In genomic region chr1:92484472-92485373, GRCh38 we compare ENCODE assay signal across 9 cellular contexts. TPM values are rescaled to one million over a fixed set of nuclear protein-coding genes. Genes with fewer than 3 reads are reported as not detected.
DNase-seq lines count a peak whose midpoint lies in the region; ATAC-seq, FAIRE-seq and TF ChIP-seq lines count a peak whose summit lies in the region.
"Had no signal": no experiment of that assay in that cellular context is flagged by ENCODE, and none has a peak within 500 bp of the region (broad histone marks: within the 10 kb centered on the region; RNA-seq: fewer than 3 reads in every experiment).

No MANE protein-coding gene starts in this region.

- POLR2A ChIA-PET in HEK293T (lab: Yijun Ruan, JAX), result interaction anchor here (1.0 to 1.5 kb wide), 5 partner anchors 11 to 252 kb away, joined by 3 to 9 read pairs (median 3); no protein-coding TSS in a partner anchor
- POLR2A ChIA-PET in naive thymus-derived CD4-positive, alpha-beta T cell (lab: Charles Lee), result interaction anchor here (0.8 to 6.9 kb wide), 21 partner anchors 9 to 599 kb away, joined by 3 to 89 read pairs (median 4); partner anchors contain the start of gene TGFBR3

- H3K4me1 ChIP-seq in duodenal mucosa (ENCODE audit: control insufficient read depth in 1 of 2, insufficient read depth in 2 of 2, low read length in 2 of 2), result peaks cover 30 to 54% of the 10 kb centered on the region in 2 donors
- H3K4me1 ChIP-seq in naive thymus-derived CD4-positive, alpha-beta T cell (ENCODE audit: control insufficient read depth in 2 of 2, insufficient read depth in 2 of 2, low read length in 2 of 2), result peaks cover 11 to 15% of the 10 kb centered on the region in 2 donors
- peaks cover 2 to 66% (median 59%) of the 10 kb centered on the region in 5 donors for H3K4me1 ChIP-seq in subcutaneous abdominal adipose tissue (ENCODE audit: control insufficient read depth in 5 of 5, insufficient read depth in 5 of 5, low read length in 5 of 5)

- CTCF ChIA-PET in HEK293T (lab: Yijun Ruan, JAX), result interaction anchor here (0.7 to 1.4 kb wide), 6 partner anchors 9 to 657 kb away, joined by 3 to 5 read pairs (median 3); partner anchors contain the start of genes GLMN and RPAP2
- CTCF ChIA-PET in naive thymus-derived CD4-positive, alpha-beta T cell (lab: Charles Lee), result interaction anchor here (0.6 to 5.0 kb wide), 15 partner anchors 8 to 318 kb away, joined by 3 to 26 read pairs (median 5); no protein-coding TSS in a partner anchor

- H3K27me3 ChIP-seq in duodenal mucosa (ENCODE audit: control insufficient read depth in 1 of 2, insufficient read depth in 2 of 2, low read length in 2 of 2), result peaks cover 46 to 77% of the 10 kb centered on the region in 2 donors
- H3K27me3 ChIP-seq in naive thymus-derived CD4-positive, alpha-beta T cell (ENCODE audit: control insufficient read depth in 2 of 2, insufficient read depth in 2 of 2, low read length in 2 of 2), result no peaks in the 10 kb centered on the region
- H3K27me3 ChIP-seq in subcutaneous abdominal adipose tissue (ENCODE audit: control insufficient read depth in 5 of 5, insufficient read depth in 4 of 5, low read length in 5 of 5), result peaks cover 33 to 70% (median 53%) of the 10 kb centered on the region in 5 donors

- H3K9me3 ChIP-seq in duodenal mucosa (ENCODE audit: control insufficient read depth in 1 of 2, low read length in 2 of 2) (no peaks in the 10 kb centered on the region), subcutaneous abdominal adipose tissue (ENCODE audit: control insufficient read depth in 5 of 5, low read length in 5 of 5) (no peaks in the 10 kb centered on the region)
- H3K9me3 ChIP-seq in naive thymus-derived CD4-positive, alpha-beta T cell (ENCODE audit: control insufficient read depth in 2 of 3, low read length in 3 of 3), result no peaks in the 10 kb centered on the region

- H3K36me3 ChIP-seq in duodenal mucosa (ENCODE audit: control insufficient read depth in 1 of 2, insufficient read depth in 2 of 2, low read length in 2 of 2), result no peaks in the 10 kb centered on the region
- peaks cover 0 to 23% (median 0%) of the 10 kb centered on the region in 3 experiments for H3K36me3 ChIP-seq in naive thymus-derived CD4-positive, alpha-beta T cell (ENCODE audit: control insufficient read depth in 2 of 3, insufficient read depth in 3 of 3, low read length in 3 of 3)
- no peaks in the 10 kb centered on the region for H3K36me3 ChIP-seq in subcutaneous abdominal adipose tissue (ENCODE audit: control insufficient read depth in 5 of 5, insufficient read depth in 5 of 5, low read length in 5 of 5)

- H3K9me3 Mint-ChIP-seq in naive thymus-derived CD4-positive, alpha-beta T cell, result no peaks in the 10 kb centered on the region

- H3K27me3 Mint-ChIP-seq in naive thymus-derived CD4-positive, alpha-beta T cell, result peaks cover 0 to 3% (median 0%) of the 10 kb centered on the region in 5 donors

- H3K9ac ChIP-seq in duodenal mucosa (ENCODE audit: low read depth in 1 of 2, low read length in 2 of 2) (peak overlapping the region; percentile 56 to 60), subcutaneous abdominal adipose tissue (ENCODE audit: low read length in 5 of 5) (peak overlapping the region in 2 of 5 donors; percentile 17 to 55)

- peak; percentile 39 for ATAC-seq in naive thymus-derived CD4-positive, alpha-beta T cell

- H3K4me3 Mint-ChIP-seq in naive thymus-derived CD4-positive, alpha-beta T cell, result peak overlapping the region; percentile 91 to 99 (median 94)

- H3K27ac ChIP-seq in duodenal mucosa (ENCODE audit: low read depth, low read length) (peak overlapping the region; percentile 56), subcutaneous abdominal adipose tissue (ENCODE audit: low read depth, low read length) (no peak overlapping the region)
- peak overlapping the region; percentile 67 for H3K27ac ChIP-seq in naive thymus-derived CD4-positive, alpha-beta T cell (ENCODE audit: low read depth, low read length)

- intact Hi-C loops in naive thymus-derived CD4-positive, alpha-beta T cell (cut with micrococcal nuclease), result loop anchor here (1.0 to 10.0 kb wide), 17 partner anchors 8 to 1462 kb away; partner anchors contain the start of genes DIPK1A (in 2 of the 2), RPAP2 (in 2 of the 2), GLMN (in 1 of the 2) and RPL5 (in 1 of the 2)

- H3K36me3 Mint-ChIP-seq in naive thymus-derived CD4-positive, alpha-beta T cell, result peaks cover 3 to 33% (median 4%) of the 10 kb centered on the region in 5 donors

- peak overlapping the region; percentile 85 to 93 (median 90) for H3K27ac Mint-ChIP-seq in naive thymus-derived CD4-positive, alpha-beta T cell

- peak; percentile 91 for FAIRE-seq in GM12892 (lab: Jason Lieb, UNC)
- FAIRE-seq: colon had no signal

- H3K4me3 ChIP-seq in duodenal mucosa (ENCODE audit: low read depth in 1 of 2, low read length in 2 of 2) (peak overlapping the region; percentile 72 to 76), subcutaneous abdominal adipose tissue (ENCODE audit: low read depth in 1 of 5, low read length in 5 of 5) (peak overlapping the region; percentile 61 to 73 (median 63))
- peak overlapping the region; percentile 83 for H3K4me3 ChIP-seq in naive thymus-derived CD4-positive, alpha-beta T cell (ENCODE audit: low read length)

- H3K4me1 Mint-ChIP-seq in naive thymus-derived CD4-positive, alpha-beta T cell, result peaks cover 26 to 47% (median 39%) of the 10 kb centered on the region in 7 donors

- TF ChIP-seq POLR2A in GM12892 (IDR thresholded peaks at IDR 0.05; ENCODE audit: low read depth, low read length), result no peak

- peak; percentile 43 for DNase-seq in GM12892 (ENCODE audit: insufficient read length)
- DNase-seq in HEK293T (ENCODE audit: extremely low spot score), result peak; percentile 31
- peak; percentile 62 for DNase-seq in NCI-H1105 treated with DMSO at 0.1 percent for 48 hours (lab: John Stamatoyannopoulos, UW)
- DNase-seq in activated CD4-positive, alpha-beta T cell treated with anti-CD3 and anti-CD28 coated beads for 4 hours, result peak; percentile 78 to 79
- DNase-seq in naive thymus-derived CD4-positive, alpha-beta T cell, result peak; percentile 21 to 69 (median 58)
- no peak for DNase-seq in amygdala (lab: John Stamatoyannopoulos, UW)

TF ChIP-seq in HEK293T, 16 proteins besides CTCF, POLR2A, EP300 and RAD21:
- TF ChIP-seq LEF1 (IDR thresholded peaks at IDR 0.05; ENCODE audit: borderline replicate concordance) (no peak), CTBP1 (IDR thresholded peaks at IDR 0.05; ENCODE audit: borderline replicate concordance) (no peak), BHLHE40 (IDR thresholded peaks at IDR 0.05; ENCODE audit: borderline replicate concordance) (no peak), NFRKB (IDR thresholded peaks at IDR 0.05) (no peak), ZNF384 (IDR thresholded peaks at IDR 0.05) (no peak), FOXM1 (IDR thresholded peaks at IDR 0.05; ENCODE audit: borderline replicate concordance) (no peak), FOXA1 (IDR thresholded peaks at IDR 0.05) (no peak), ARNT (IDR thresholded peaks at IDR 0.05) (no peak), L3MBTL2 (conservative IDR thresholded peaks at IDR 0.05) (no peak), HDGF (IDR thresholded peaks at IDR 0.05; ENCODE audit: borderline replicate concordance) (no peak), FOXK2 (IDR thresholded peaks at IDR 0.05) (no peak), ELF4 (IDR thresholded peaks at IDR 0.05) (no peak), SUZ12 (IDR thresholded peaks at IDR 0.05) (no peak), TARDBP (IDR thresholded peaks at IDR 0.05) (no peak), SP1 (IDR thresholded peaks at IDR 0.05) (no peak)
- TF ChIP-seq, protein P1, sequence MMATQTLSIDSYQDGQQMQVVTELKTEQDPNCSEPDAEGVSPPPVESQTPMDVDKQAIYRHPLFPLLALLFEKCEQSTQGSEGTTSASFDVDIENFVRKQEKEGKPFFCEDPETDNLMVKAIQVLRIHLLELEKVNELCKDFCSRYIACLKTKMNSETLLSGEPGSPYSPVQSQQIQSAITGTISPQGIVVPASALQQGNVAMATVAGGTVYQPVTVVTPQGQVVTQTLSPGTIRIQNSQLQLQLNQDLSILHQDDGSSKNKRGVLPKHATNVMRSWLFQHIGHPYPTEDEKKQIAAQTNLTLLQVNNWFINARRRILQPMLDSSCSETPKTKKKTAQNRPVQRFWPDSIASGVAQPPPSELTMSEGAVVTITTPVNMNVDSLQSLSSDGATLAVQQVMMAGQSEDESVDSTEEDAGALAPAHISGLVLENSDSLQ (IDR thresholded peaks at IDR 0.05), result no peak

RNA-seq across cellular contexts. Expression of gene GFI1, which starts 2.0 kb away (rescaled TPM):
- polyA plus RNA-seq in GM12892 (2012; ENCODE audit: missing spikeins), result 2.8 TPM
- 10 to 100 TPM; 11.5 to 78.8 (median 29.9) TPM for total RNA-seq in naive thymus-derived CD4-positive, alpha-beta T cell
- polyA plus RNA-seq in naive thymus-derived CD4-positive, alpha-beta T cell, result 1 to 10 TPM; 3.3 to 7.9 TPM

Comparison
In these comparisons a context has a peak if more than half of its experiments do, and no peak if none do; other contexts are left out.
1. DNase-seq: peak in GM12892 (single experiment), HEK293T (single experiment), NCI-H1105 treated with DMSO at 0.1 percent for 48 hours (single experiment), activated CD4-positive, alpha-beta T cell treated with anti-CD3 and anti-CD28 coated beads for 4 hours (2 of 2) and naive thymus-derived CD4-positive, alpha-beta T cell (9 of 9); none in amygdala (0 of 56).
2. Peak in every context shown above with its lines, with median percentiles within 50 percentile points of each other: H3K4me3 ChIP-seq.